In the genomic region with DNA sequence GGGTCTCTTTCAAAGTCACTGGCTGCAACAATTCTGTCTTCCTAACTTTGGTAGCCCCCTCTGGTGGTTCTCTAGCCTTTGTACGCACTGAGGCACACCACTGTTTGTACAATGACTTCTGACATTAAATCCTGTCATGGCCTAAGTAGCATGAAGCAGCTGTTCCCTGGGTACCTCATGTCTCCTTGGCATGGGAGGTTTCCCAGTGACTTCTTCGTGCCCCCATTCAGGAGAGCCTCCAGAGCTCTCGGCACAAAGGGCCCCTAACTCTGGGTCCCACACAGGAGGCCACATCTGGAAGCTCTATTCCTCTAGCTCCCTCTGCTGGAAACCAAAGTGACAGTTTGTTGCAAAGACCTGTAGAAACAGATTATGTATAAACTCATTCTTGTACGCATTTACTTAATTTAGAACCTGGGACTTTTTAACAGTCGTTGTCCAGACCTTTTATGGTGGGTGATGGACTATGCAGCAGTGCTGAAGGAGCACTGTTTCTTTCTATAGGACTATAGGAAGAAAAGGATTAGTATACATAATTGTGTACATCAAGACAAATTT, we compare ENCODE assay signal across 8 cellular contexts. TPM values are rescaled to one million over a fixed set of nuclear protein-coding genes. Genes with fewer than 3 reads are reported as not detected.
DNase-seq lines count a peak whose midpoint lies in the region; ATAC-seq and TF ChIP-seq lines count a peak whose summit lies in the region.

No MANE protein-coding gene starts in this region.

- H3K4me3 Mint-ChIP-seq in activated CD8-positive, alpha-beta T cell treated with anti-CD3 and anti-CD28 coated beads, Interleukin-2, amount 10 ng/mL, durations not matched to agents 7 days and 5 days, result peak overlapping the region; percentile 13
- H3K4me3 Mint-ChIP-seq in nephron progenitor cell, result peak overlapping the region; percentile 69

- H3K27me3 Mint-ChIP-seq in activated CD8-positive, alpha-beta T cell treated with anti-CD3 and anti-CD28 coated beads, Interleukin-2, amount 10 ng/mL, durations not matched to agents 7 days and 5 days (ENCODE audit: low read depth), result no peaks in the 10 kb centered on the region
- H3K27me3 Mint-ChIP-seq in nephron progenitor cell (ENCODE audit: low read depth, poor library complexity), result peaks cover 2% of the 10 kb centered on the region

- peaks cover 13% of the 10 kb centered on the region for H3K4me1 Mint-ChIP-seq in activated CD8-positive, alpha-beta T cell treated with anti-CD3 and anti-CD28 coated beads, Interleukin-2, amount 10 ng/mL, durations not matched to agents 7 days and 5 days (ENCODE audit: low read depth)
- H3K4me1 Mint-ChIP-seq in nephron progenitor cell, result no peaks in the 10 kb centered on the region

- POLR2A ChIA-PET in activated CD8-positive, alpha-beta T cell treated with anti-CD3 and anti-CD28 coated beads, Interleukin-2, amount 10 ng/mL, durations not matched to agents 7 days and 5 days (lab: Charles Lee), result interaction anchor here (0.7 kb wide), 1 partner anchor 14 kb away, joined by 4 read pairs; no protein-coding TSS in a partner anchor

- DNase-seq in ELF-1 (ENCODE audit: low read depth, low spot score) (peak; percentile 77), NCI-H526 (lab: John Stamatoyannopoulos, UW) (peak; percentile 92 to 97), fibroblast of peridontal ligament (ENCODE audit: extremely low read depth) (peak; percentile 74), nephron progenitor cell (peak; percentile 43), omental fat pad (ENCODE audit: low spot score) (no peak)
- DNase-seq in activated CD8-positive, alpha-beta T cell treated with anti-CD3 and anti-CD28 coated beads, Interleukin-2, amount 10 ng/mL, durations not matched to agents 7 days and 5 days, result peak; percentile 65

- H3K36me3 Mint-ChIP-seq in activated CD8-positive, alpha-beta T cell treated with anti-CD3 and anti-CD28 coated beads, Interleukin-2, amount 10 ng/mL, durations not matched to agents 7 days and 5 days (ENCODE audit: low read depth), result no peaks in the 10 kb centered on the region
- peaks cover 5% of the 10 kb centered on the region for H3K36me3 Mint-ChIP-seq in nephron progenitor cell (ENCODE audit: low read depth)

- TF ChIP-seq CTCF in nephron progenitor cell (IDR thresholded peaks at IDR 0.05) (peak; percentile 79), omental fat pad (IDR thresholded peaks at IDR 0.05) (no peak)

- no peak overlapping the region for H3K27ac Mint-ChIP-seq in activated CD8-positive, alpha-beta T cell treated with anti-CD3 and anti-CD28 coated beads, Interleukin-2, amount 10 ng/mL, durations not matched to agents 7 days and 5 days
- H3K27ac Mint-ChIP-seq in nephron progenitor cell, result no peak overlapping the region

- no peaks in the 10 kb centered on the region for H3K9me3 Mint-ChIP-seq in activated CD8-positive, alpha-beta T cell treated with anti-CD3 and anti-CD28 coated beads, Interleukin-2, amount 10 ng/mL, durations not matched to agents 7 days and 5 days (ENCODE audit: insufficient read depth)
- H3K9me3 Mint-ChIP-seq in nephron progenitor cell, result no peaks in the 10 kb centered on the region

- ATAC-seq in GM21447 (IDR thresholded peaks at IDR 0.05; ENCODE audit: unreplicated experiment), result peak; percentile 88
- peak; percentile 86 for ATAC-seq in HG03571 (IDR thresholded peaks at IDR 0.05; ENCODE audit: unreplicated experiment)
- peak; percentile 93 for ATAC-seq in activated CD8-positive, alpha-beta T cell treated with anti-CD3 and anti-CD28 coated beads, Interleukin-2, amount 10 ng/mL, durations not matched to agents 7 days and 5 days
- no peak for ATAC-seq in omental fat pad (ENCODE audit: low FRiP score)

- CTCF ChIA-PET in activated CD8-positive, alpha-beta T cell treated with anti-CD3 and anti-CD28 coated beads, Interleukin-2, amount 10 ng/mL, durations not matched to agents 7 days and 5 days (lab: Charles Lee), result interaction anchor here (0.6 to 4.2 kb wide), 83 partner anchors 9 to 556 kb away, joined by 3 to 136 read pairs (median 4); partner anchors contain the start of genes EDEM3, IVNS1ABP, NIBAN1 and RNF2

RNA-seq across cellular contexts. Expression of gene SWT1, which starts 13.4 kb away (rescaled TPM):
- 1 to 10 TPM; 2.1 to 2.2 TPM for total RNA-seq in activated CD8-positive, alpha-beta T cell treated with anti-CD3 and anti-CD28 coated beads, Interleukin-2, amount 10 ng/mL, durations not matched to agents 7 days and 5 days
- 10 to 100 TPM in 1 of 4 donors, 1 to 10 TPM in 3; 3.6 to 15.1 (median 7.3) TPM for total RNA-seq in omental fat pad

RNA-seq across cellular contexts. Expression of gene TRMT1L, which starts 13.6 kb away (rescaled TPM):
- 10 to 100 TPM; 20.5 to 21.4 TPM for total RNA-seq in activated CD8-positive, alpha-beta T cell treated with anti-CD3 and anti-CD28 coated beads, Interleukin-2, amount 10 ng/mL, durations not matched to agents 7 days and 5 days
- total RNA-seq in omental fat pad, result 10 to 100 TPM in 3 of 4 donors, 1 to 10 TPM in 1; 7.2 to 15.1 (median 12.4) TPM
